In genomic region chr7:44348300-44348699, GRCh38 we compare ENCODE assay signal across 8 cellular contexts. TPM values are rescaled to one million over a fixed set of nuclear protein-coding genes. Genes with fewer than 3 reads are reported as not detected.
A peak's percentile ranks its signal among the peaks of the same experiment; 100 is the strongest.
DNase-seq lines count a peak whose midpoint lies in the region; ATAC-seq, FAIRE-seq and TF ChIP-seq lines count a peak whose summit lies in the region.

No MANE protein-coding gene starts in this region.

- no peaks in the 10 kb centered on the region for H3F3A ChIP-seq in SK-N-SH (replicated peaks; ENCODE audit: insufficient read depth)

- no peak overlapping the region for H3K4me2 ChIP-seq in SK-N-SH

- H3K36me3 ChIP-seq in SK-N-SH (replicated peaks in 1 of 2; ENCODE audit: control insufficient read depth in 1 of 2, insufficient read depth in 2 of 2, low read length in 1 of 2) = no peaks in the 10 kb centered on the region
- no peaks in the 10 kb centered on the region for H3K36me3 ChIP-seq in CD8-positive, alpha-beta memory T cell (ENCODE audit: insufficient read depth, low read length)

- H3K4me3 ChIP-seq in SK-N-SH (ENCODE audit: low read depth in 2 of 2, low read length in 1 of 2) (no peak overlapping the region), right cardiac atrium (ENCODE audit: low read length) (no peak overlapping the region)
- no peak overlapping the region for H3K4me3 ChIP-seq in CD8-positive, alpha-beta memory T cell (ENCODE audit: low read length)

- WGBS in SK-N-SH (ENCODE audit: low lambda C conversion rate) = 63% methylated on average over 2 of the region's 2 CpGs
- WGBS in right cardiac atrium = 79% methylated on average over 2 of the region's 2 CpGs

- H3K4me1 Mint-ChIP-seq in CD8-positive, alpha-beta memory T cell = no peaks in the 10 kb centered on the region

- no peak overlapping the region for H2AFZ ChIP-seq in SK-N-SH (ENCODE audit: low read depth)

- peak; percentile 62 for TF ChIP-seq RAD21 in SK-N-SH (IDR thresholded peaks at IDR 0.05; ENCODE audit: low read length)

- H3K4me1 ChIP-seq in SK-N-SH (ENCODE audit: control insufficient read depth in 1 of 2, insufficient read depth in 2 of 2, low read depth in 1 of 2, low read length in 1 of 2) = no peaks in the 10 kb centered on the region; a peak in 1 of 4 replicates
- H3K4me1 ChIP-seq in right cardiac atrium (ENCODE audit: control insufficient read depth, insufficient read depth, low read length) = peaks cover 4% of the 10 kb centered on the region
- H3K4me1 ChIP-seq in CD8-positive, alpha-beta memory T cell (ENCODE audit: insufficient read depth, low read length) = no peaks in the 10 kb centered on the region

- H3K9me3 ChIP-seq in SK-N-SH (peaks cover 9% of the 10 kb centered on the region; the same call in 1 of the 2 replicates), right cardiac atrium (ENCODE audit: control insufficient read depth, low read length) (no peaks in the 10 kb centered on the region)
- no peaks in the 10 kb centered on the region for H3K9me3 ChIP-seq in CD8-positive, alpha-beta memory T cell (ENCODE audit: low read length)

- H3K27ac ChIP-seq in SK-N-SH (ENCODE audit: low read depth in 2 of 2, low read length in 1 of 2) = no peak overlapping the region
- H3K27ac ChIP-seq in right cardiac atrium (ENCODE audit: low read length) = no peak overlapping the region
- no peak overlapping the region for H3K27ac ChIP-seq in CD8-positive, alpha-beta memory T cell (ENCODE audit: low read depth, low read length)

- FAIRE-seq in GM19239 (lab: Jason Lieb, UNC) = no peak

- POLR2A ChIA-PET in SK-N-SH (lab: Yijun Ruan, JAX) = no interaction called here
- POLR2A ChIA-PET in CD8-positive, alpha-beta memory T cell (lab: Charles Lee) = no interaction called here

- intact Hi-C loops in right cardiac atrium (cut with DNase I) = no loop called here

- H3K27me3 ChIP-seq in SK-N-SH (ENCODE audit: insufficient read depth) = peaks cover 10% of the 10 kb centered on the region; the same call in 1 of the 2 replicates
- H3K27me3 ChIP-seq in right cardiac atrium (ENCODE audit: control insufficient read depth, insufficient read depth) = no peaks in the 10 kb centered on the region
- no peaks in the 10 kb centered on the region for H3K27me3 ChIP-seq in CD8-positive, alpha-beta memory T cell (ENCODE audit: insufficient read depth, low read length, poor library complexity, severe bottlenecking)

- DNase-seq in CMK (ENCODE audit: low read depth) = peak; percentile 2
- DNase-seq in GM20000 (ENCODE audit: low spot score) = peak; percentile 45
- peak; percentile 44 for DNase-seq in SK-N-SH
- no peak for DNase-seq in right cardiac atrium
- DNase-seq in CD8-positive, alpha-beta memory T cell = no peak
- DNase-seq in activated gamma-delta T cell (lab: John Stamatoyannopoulos, UW) = no peak
- no peak for DNase-seq in GM19239 (ENCODE audit: insufficient read length, low spot score)

- no peak overlapping the region for H3K4me3 Mint-ChIP-seq in CD8-positive, alpha-beta memory T cell

- H3K36me3 Mint-ChIP-seq in CD8-positive, alpha-beta memory T cell = peaks cover 0 to 12% (median 0%) of the 10 kb centered on the region in 3 donors

- CTCF ChIA-PET in SK-N-SH (lab: Yijun Ruan, JAX) = interaction anchor here (0.7 to 4.3 kb wide), 14 partner anchors 9 to 515 kb away, joined by 3 to 18 read pairs (median 5); partner anchors contain the start of gene NUDCD3
- CTCF ChIA-PET in CD8-positive, alpha-beta memory T cell (lab: Charles Lee) = interaction anchor here (1.2 to 1.3 kb wide), 3 partner anchors 129 to 217 kb away, joined by 3 to 10 read pairs (median 4); no protein-coding TSS in a partner anchor

- H3K9ac ChIP-seq in SK-N-SH = no peak overlapping the region

- H3K27ac Mint-ChIP-seq in CD8-positive, alpha-beta memory T cell = peak overlapping the region in 1 of 8 donors; percentile 28

- no peak for TF ChIP-seq CTCF in GM20000 (IDR thresholded peaks at IDR 0.05; ENCODE audit: extremely low read depth, missing control alignments)
- TF ChIP-seq CTCF in SK-N-SH (IDR thresholded peaks at IDR 0.05) = peak; percentile 61

- no peaks in the 10 kb centered on the region for H4K20me1 ChIP-seq in SK-N-SH (ENCODE audit: insufficient read depth)

- no peak for TF ChIP-seq EP300 in SK-N-SH (IDR thresholded peaks at IDR 0.05; ENCODE audit: borderline replicate concordance in 1 of 2, low read depth in 1 of 2, low read length in 1 of 2)

- peaks cover 22 to 52% of the 10 kb centered on the region in 2 donors for H3K27me3 Mint-ChIP-seq in CD8-positive, alpha-beta memory T cell

- peak; percentile 36 to 37 for ATAC-seq in right cardiac atrium
- ATAC-seq in GM18907 (IDR thresholded peaks at IDR 0.05; ENCODE audit: unreplicated experiment) = no peak

- H3K9me2 ChIP-seq in SK-N-SH = no peaks in the 10 kb centered on the region

- peaks cover 10 to 14% (median 12%) of the 10 kb centered on the region in 5 donors for H3K9me3 Mint-ChIP-seq in CD8-positive, alpha-beta memory T cell

- no peaks in the 10 kb centered on the region for H3K79me2 ChIP-seq in SK-N-SH (ENCODE audit: insufficient read depth)

TF ChIP-seq in SK-N-SH, 30 proteins besides CTCF, POLR2A, EP300 and RAD21:
- no peak for TF ChIP-seq MAX (IDR thresholded peaks at IDR 0.05; ENCODE audit: low read depth)
- TF ChIP-seq EZH2phosphoT487 (IDR thresholded peaks at IDR 0.05; ENCODE audit: borderline replicate concordance, low read depth) = no peak
- TF ChIP-seq SMC3 (IDR thresholded peaks at IDR 0.05; ENCODE audit: low read depth, low read length) = peak; percentile 55
- no peak for TF ChIP-seq USF2 (IDR thresholded peaks at IDR 0.05; ENCODE audit: borderline replicate concordance, low read depth, low read length)
- no peak for TF ChIP-seq GATA2 (CRISPR knock-in tag; IDR thresholded peaks at IDR 0.05)
- TF ChIP-seq SIN3A (IDR thresholded peaks at IDR 0.05; ENCODE audit: borderline replicate concordance, low read depth, low read length) = no peak

RNA-seq across cellular contexts. Expression of gene CAMK2B, which starts 22.9 kb away (rescaled TPM):
- 0.10 and 0.20 TPM in 2 replicates for polyA plus RNA-seq in SK-N-SH (2012; rRNA removed)
- 0.13 and 0.17 TPM in 2 replicates for polyA plus RNA-seq in SK-N-SH (2012; cell fraction: cytosol; rRNA removed)
- 0.15 and 0.19 TPM in 2 replicates for polyA plus RNA-seq in SK-N-SH (2012; cell fraction: nucleus; rRNA removed)
- 100 to 1,000 TPM in 2 of 4 donors, 10 to 100 TPM in 2; 79.7 to 134 (median 106) TPM for total RNA-seq in right cardiac atrium
- 105 TPM for polyA plus RNA-seq in right cardiac atrium
- total RNA-seq in CD8-positive, alpha-beta memory T cell = under 1 TPM; 0.42 to 0.90 TPM
- not detected for polyA plus RNA-seq in CD8-positive, alpha-beta memory T cell

Comparison
In these comparisons a context has a peak if more than half of its experiments do, and no peak if none do; other contexts are left out.
1. DNase-seq: peak in CMK (single experiment), GM20000 (single experiment) and SK-N-SH (single experiment); none in right cardiac atrium (0 of 3), CD8-positive, alpha-beta memory T cell (0 of 5), activated gamma-delta T cell (single experiment) and GM19239 (single experiment).
2. RNA of gene CAMK2B, which starts 22.9 kb away (polyA plus RNA-seq): 105 TPM in right cardiac atrium (single experiment); 0.10 to 0.20 TPM in SK-N-SH and not detected in CD8-positive, alpha-beta memory T cell (single experiment); every median in the first group is over 10 times any median in the second.